ENCODE assay signal across 22 cellular contexts in the genomic region with DNA sequence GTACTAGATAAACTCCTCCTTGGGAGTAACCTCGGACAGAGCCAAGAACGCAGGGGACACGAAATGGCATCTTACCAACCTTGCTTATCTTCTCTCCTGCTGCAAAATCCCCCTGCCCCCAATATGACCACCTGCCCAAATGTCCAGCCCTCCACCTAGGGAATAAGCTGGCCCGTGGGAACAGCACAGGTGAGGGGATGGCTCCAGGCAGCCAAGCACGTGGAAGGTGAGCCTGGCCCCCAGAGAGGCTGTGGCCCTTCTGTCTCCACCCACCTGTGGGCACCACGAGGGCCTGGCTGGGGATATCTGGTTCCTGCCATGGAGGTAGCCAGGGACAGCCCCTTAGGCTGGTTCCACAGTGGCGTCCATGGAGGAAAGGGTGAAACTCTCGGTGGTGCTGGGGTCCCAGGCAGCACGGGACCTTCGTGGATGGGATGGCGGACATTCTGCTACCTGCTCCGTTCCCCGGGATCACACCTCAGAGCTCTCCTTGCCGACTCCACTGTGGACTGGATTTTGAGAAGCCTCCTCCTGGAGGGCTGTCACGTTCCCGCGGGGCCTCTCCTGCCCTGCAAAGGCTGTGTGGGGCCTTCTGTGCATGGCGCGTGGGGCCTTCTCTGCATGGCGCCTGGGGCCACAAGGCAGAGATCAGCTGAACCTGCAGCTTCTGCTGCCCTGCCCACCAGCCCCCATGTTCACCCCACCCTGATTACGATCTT.
"Had no signal": no experiment of that assay in that cellular context is flagged by ENCODE, and none has a peak within 500 bp of the region (broad histone marks: within the 10 kb centered on the region; RNA-seq: fewer than 3 reads in every experiment).

No MANE protein-coding gene starts in this region.

- H3K4me3 Mint-ChIP-seq: activated CD4-positive, alpha-beta memory T cell treated with anti-CD3 and anti-CD28 coated beads for 36 hours; activated naive CD8-positive, alpha-beta T cell treated with anti-CD3 and anti-CD28 coated beads, Interleukin-2, amount 10 ng/mL, durations not matched to agents 7 days and 5 days; central memory CD8-positive, alpha-beta T cell had no signal

- H3K27ac ChIP-seq: brain microvascular endothelial cell, coronary artery, gastrocnemius medialis, heart left ventricle, neutrophil, thyroid gland had no signal

- H3K9me3 ChIP-seq: gastrocnemius medialis, heart left ventricle, neutrophil, thyroid gland had no signal

- H3K9me3 Mint-ChIP-seq: activated CD4-positive, alpha-beta memory T cell treated with anti-CD3 and anti-CD28 coated beads for 36 hours; activated naive CD8-positive, alpha-beta T cell treated with anti-CD3 and anti-CD28 coated beads, Interleukin-2, amount 10 ng/mL, durations not matched to agents 7 days and 5 days; central memory CD8-positive, alpha-beta T cell; immature natural killer cell; naive thymus-derived CD4-positive, alpha-beta T cell had no signal

- H3K36me3 Mint-ChIP-seq: activated CD4-positive, alpha-beta memory T cell treated with anti-CD3 and anti-CD28 coated beads for 36 hours; activated naive CD8-positive, alpha-beta T cell treated with anti-CD3 and anti-CD28 coated beads, Interleukin-2, amount 10 ng/mL, durations not matched to agents 7 days and 5 days; naive thymus-derived CD4-positive, alpha-beta T cell had no signal

- H3K4me3 ChIP-seq: coronary artery, gastrocnemius medialis, heart left ventricle, thyroid gland had no signal

- DNase-seq: activated CD4-positive, alpha-beta memory T cell treated with anti-CD3 and anti-CD28 coated beads for 36 hours; activated T-cell treated with anti-CD3 and anti-CD28 coated beads for 4 hours; anterior cingulate cortex; brain microvascular endothelial cell; gastrocnemius medialis; heart left ventricle; immature natural killer cell; kidney glomerular epithelial cell; left ventricle myocardium superior; mesenchymal stem cell; naive thymus-derived CD4-positive, alpha-beta T cell; retina; stimulated activated CD4-positive, alpha-beta T cell treated with anti-CD3 and anti-CD28 coated beads, Interleukin-12 subunit alpha, Interleukin-12 subunit beta, amount 100 ng/mL, for 4 hours; stimulated activated CD4-positive, alpha-beta T cell treated with anti-CD3 and anti-CD28 coated beads, Interleukin-1b, Interleukin-23, amount 100 ng/mL, for 48 hours; stimulated activated CD8-positive, alpha-beta memory T cell treated with anti-CD3 and anti-CD28 coated beads, Interleukin-4, amount 100 ng/mL, for 48 hours; stimulated activated naive CD4-positive, alpha-beta T cell treated with Interleukin-2 at 50 U/mL for 16 hours; T-helper 2 cell; thyroid gland had no signal

- H3K27ac Mint-ChIP-seq: activated CD4-positive, alpha-beta memory T cell treated with anti-CD3 and anti-CD28 coated beads for 36 hours; activated naive CD8-positive, alpha-beta T cell treated with anti-CD3 and anti-CD28 coated beads, Interleukin-2, amount 10 ng/mL, durations not matched to agents 7 days and 5 days; immature natural killer cell had no signal

- H3K36me3 ChIP-seq: brain microvascular endothelial cell, gastrocnemius medialis, heart left ventricle, neutrophil, thyroid gland had no signal

- H3K27me3 ChIP-seq: gastrocnemius medialis, thyroid gland had no signal

- ATAC-seq: gastrocnemius medialis; naive thymus-derived CD4-positive, alpha-beta T cell had no signal
